9 cellular contexts compared by ENCODE assay signal in the genomic region with DNA sequence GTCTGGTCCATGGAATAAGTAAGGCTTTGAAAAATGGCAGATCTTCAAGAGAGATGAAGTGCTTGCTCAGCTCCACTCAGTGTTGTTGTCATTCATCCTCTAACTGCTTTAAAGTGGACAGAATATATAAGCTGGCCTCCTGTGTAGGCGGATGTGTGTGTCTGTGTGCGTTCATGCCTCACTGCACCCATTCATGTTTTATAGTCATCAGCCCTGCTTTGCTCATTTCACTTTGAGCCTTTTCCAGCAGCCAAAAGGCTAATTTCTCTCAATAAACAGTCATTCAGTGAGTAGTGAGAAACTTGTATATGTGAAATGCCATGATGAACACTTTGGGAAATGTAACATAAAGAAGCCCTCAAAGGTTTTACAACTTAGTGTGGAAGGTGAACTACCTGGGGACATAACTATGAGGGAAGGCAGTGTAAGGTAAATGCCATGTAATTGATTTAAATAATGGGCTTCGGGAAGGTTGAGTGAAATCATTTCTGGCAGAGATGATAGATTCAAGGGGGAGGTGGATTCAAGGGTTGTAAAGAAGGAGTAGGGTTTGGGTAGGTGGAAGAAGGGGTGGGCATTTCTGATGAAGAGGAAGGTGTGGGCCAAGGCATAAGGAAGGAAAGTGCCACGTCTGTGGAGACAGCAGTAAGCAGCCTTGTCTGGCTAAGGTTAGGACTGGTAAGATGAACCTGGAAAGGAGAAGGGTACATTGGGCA. TPM values are rescaled to one million over a fixed set of nuclear protein-coding genes. Genes with fewer than 3 reads are reported as not detected.
DNase-seq lines count a peak whose midpoint lies in the region; ATAC-seq and TF ChIP-seq lines count a peak whose summit lies in the region.
"Had no signal": no experiment of that assay in that cellular context is flagged by ENCODE, and none has a peak within 500 bp of the region (broad histone marks: within the 10 kb centered on the region; RNA-seq: fewer than 3 reads in every experiment).

No MANE protein-coding gene starts in this region.

- H3K27ac Mint-ChIP-seq in nephron (peak overlapping the region; percentile 19 to 64 (median 28)), immature natural killer cell (no peak overlapping the region)
- H3K27ac Mint-ChIP-seq: T-helper 1 cell treated with Interleukin-12 subunit alpha and Interleukin-12 subunit beta and Interleukin-4 antibody, amounts not matched to agents 30 μg/mL and 1 μg/mL, for 36 hours had no signal

- H3K4me1 Mint-ChIP-seq in nephron (peaks cover 14% of the 10 kb centered on the region), immature natural killer cell (no peaks in the 10 kb centered on the region)

- no peaks in the 10 kb centered on the region for H3K27me3 Mint-ChIP-seq in nephron (ENCODE audit: low read depth)
- H3K27me3 Mint-ChIP-seq in immature natural killer cell (ENCODE audit: low read depth in 3 of 3) = peaks cover 0 to 6% (median 2%) of the 10 kb centered on the region in 3 donors

- peaks cover 9% of the 10 kb centered on the region for H3K36me3 Mint-ChIP-seq in nephron (ENCODE audit: low read depth)
- H3K36me3 Mint-ChIP-seq in immature natural killer cell = no peaks in the 10 kb centered on the region

- DNase-seq in NCI-H2081 treated with DMSO at 0.1 percent for 48 hours (lab: John Stamatoyannopoulos, UW) (peak; percentile 92), immature natural killer cell (no peak), sciatic nerve (ENCODE audit: low spot score) (no peak)
- no peak for DNase-seq in activated CD4-positive, alpha-beta T cell treated with anti-CD3 and anti-CD28 coated beads, Interleukin-2, amount 50 U/mL, for 48 hours
- DNase-seq in stimulated activated CD4-positive, alpha-beta T cell treated with anti-CD3 and anti-CD28 coated beads, Interleukin-4, amount 100 ng/mL, for 4 hours = no peak

- intact Hi-C loops in sciatic nerve (cut with DNase I) = no loop called here

- no peak for TF ChIP-seq CTCF in nephron (IDR thresholded peaks at IDR 0.05; ENCODE audit: unreplicated experiment in 3 of 3)

- no peaks in the 10 kb centered on the region for H3K9me3 Mint-ChIP-seq in nephron
- H3K9me3 Mint-ChIP-seq in immature natural killer cell = peaks cover 0 to 1% (median 0%) of the 10 kb centered on the region in 6 donors
- H3K9me3 Mint-ChIP-seq: T-helper 1 cell treated with Interleukin-12 subunit alpha and Interleukin-12 subunit beta and Interleukin-4 antibody, amounts not matched to agents 30 μg/mL and 1 μg/mL, for 36 hours had no signal

- ATAC-seq in GM19023 (IDR thresholded peaks at IDR 0.05; ENCODE audit: unreplicated experiment) (peak; percentile 92), HG02943 (IDR thresholded peaks at IDR 0.05; ENCODE audit: low read depth, unreplicated experiment) (peak; percentile 85), sciatic nerve (no peak)

- no peak overlapping the region for H3K4me3 Mint-ChIP-seq in nephron
- H3K4me3 Mint-ChIP-seq in immature natural killer cell = no peak overlapping the region
- H3K4me3 Mint-ChIP-seq: T-helper 1 cell treated with Interleukin-12 subunit alpha and Interleukin-12 subunit beta and Interleukin-4 antibody, amounts not matched to agents 30 μg/mL and 1 μg/mL, for 36 hours had no signal

RNA-seq across cellular contexts. Expression of a gene that starts 15.7 kb away (rescaled TPM):
- polyA plus RNA-seq in immature natural killer cell = not detected
- total RNA-seq in sciatic nerve = 5.9 TPM

Comparison
In these comparisons a context has a peak if more than half of its experiments do, and no peak if none do; other contexts are left out.
1. H3K27ac Mint-ChIP-seq: peak in nephron (3 of 3); none in immature natural killer cell (0 of 6).